ENCODE assay signal across 1 cellular context in genomic region chr17:28076138-28076537, GRCh38.
A peak's percentile ranks its signal among the peaks of the same experiment; 100 is the strongest.
TF ChIP-seq lines count a peak whose summit lies in the region.

No MANE protein-coding gene starts in this region.

TF ChIP-seq in K562, 482 proteins besides CTCF, POLR2A, EP300 and RAD21:
- TF ChIP-seq ELF1 (tag; IDR thresholded peaks at IDR 0.05) (0 out of 2 replicates have a peak, but pooled peaks have one; percentile 42), ZNF140 (CRISPR knock-in tag; IDR thresholded peaks at IDR 0.05) (no peak)
